Comparison of ENCODE assay signal across 15 cellular contexts in genomic region chr14:49464885-49465284, GRCh38.
A peak's percentile ranks its signal among the peaks of the same experiment; 100 is the strongest.
DNase-seq lines count a peak whose midpoint lies in the region; ATAC-seq and TF ChIP-seq lines count a peak whose summit lies in the region.
"Had no signal": no experiment of that assay in that cellular context is flagged by ENCODE, and none has a peak within 500 bp of the region (broad histone marks: within the 10 kb centered on the region; RNA-seq: fewer than 3 reads in every experiment).

No MANE protein-coding gene starts in this region.

- POLR2A ChIA-PET in activated CD8-positive, alpha-beta T cell treated with anti-CD3 and anti-CD28 coated beads for 36 hours (lab: Charles Lee): no interaction called here
- POLR2A ChIA-PET in activated CD8-positive, alpha-beta T cell treated with anti-CD3 and anti-CD28 coated beads, Interleukin-2, amount 10 ng/mL, durations not matched to agents 7 days and 5 days (lab: Charles Lee): no interaction called here
- POLR2A ChIA-PET in T-cell (lab: Charles Lee): no interaction called here

- no peaks in the 10 kb centered on the region for H3K36me3 Mint-ChIP-seq in activated CD8-positive, alpha-beta T cell treated with anti-CD3 and anti-CD28 coated beads for 36 hours (ENCODE audit: low read depth)
- no peaks in the 10 kb centered on the region for H3K36me3 Mint-ChIP-seq in activated CD8-positive, alpha-beta T cell treated with anti-CD3 and anti-CD28 coated beads, Interleukin-2, amount 10 ng/mL, durations not matched to agents 7 days and 5 days (ENCODE audit: low read depth)
- H3K36me3 Mint-ChIP-seq in T-cell: no peaks in the 10 kb centered on the region
- H3K36me3 Mint-ChIP-seq: activated CD4-positive, alpha-beta memory T cell treated with anti-CD3 and anti-CD28 coated beads for 36 hours; activated naive CD8-positive, alpha-beta T cell had no signal

- H3K27ac Mint-ChIP-seq in activated CD8-positive, alpha-beta T cell treated with anti-CD3 and anti-CD28 coated beads for 36 hours: no peak overlapping the region
- no peak overlapping the region for H3K27ac Mint-ChIP-seq in activated CD8-positive, alpha-beta T cell treated with anti-CD3 and anti-CD28 coated beads, Interleukin-2, amount 10 ng/mL, durations not matched to agents 7 days and 5 days
- no peak overlapping the region for H3K27ac Mint-ChIP-seq in T-cell
- H3K27ac Mint-ChIP-seq: activated CD4-positive, alpha-beta memory T cell treated with anti-CD3 and anti-CD28 coated beads for 36 hours; activated naive CD8-positive, alpha-beta T cell had no signal

- no peaks in the 10 kb centered on the region for H4K20me1 ChIP-seq in OCI-LY3 (ENCODE audit: insufficient read depth, low read length)

- no peaks in the 10 kb centered on the region for H3K9me3 Mint-ChIP-seq in activated CD8-positive, alpha-beta T cell treated with anti-CD3 and anti-CD28 coated beads for 36 hours
- H3K9me3 Mint-ChIP-seq in activated CD8-positive, alpha-beta T cell treated with anti-CD3 and anti-CD28 coated beads, Interleukin-2, amount 10 ng/mL, durations not matched to agents 7 days and 5 days (ENCODE audit: insufficient read depth): no peaks in the 10 kb centered on the region
- H3K9me3 Mint-ChIP-seq in T-cell: no peaks in the 10 kb centered on the region
- H3K9me3 Mint-ChIP-seq: activated CD4-positive, alpha-beta memory T cell treated with anti-CD3 and anti-CD28 coated beads for 36 hours had no signal

- H3K79me2 ChIP-seq in OCI-LY3 (ENCODE audit: low read length): no peaks in the 10 kb centered on the region

- no peak overlapping the region for H3K9ac ChIP-seq in OCI-LY3 (ENCODE audit: low read length)

- peak; percentile 22 for TF ChIP-seq CTCF in activated CD8-positive, alpha-beta T cell treated with anti-CD3 and anti-CD28 coated beads for 36 hours (IDR thresholded peaks at IDR 0.05)
- TF ChIP-seq CTCF in OCI-LY3 (IDR thresholded peaks at IDR 0.05; ENCODE audit: low read depth, low read length) (peak; percentile 27; the same call in 1 of the 2 replicates), epithelial cell of proximal tubule (conservative IDR thresholded peaks at IDR 0.05; ENCODE audit: low read depth, low read length) (peak; percentile 41), left ventricle myocardium inferior (IDR thresholded peaks at IDR 0.05; ENCODE audit: borderline replicate concordance) (no peak)

- H2AFZ ChIP-seq in OCI-LY3 (ENCODE audit: low read depth, low read length): no peak overlapping the region

- H3K36me3 ChIP-seq in OCI-LY3 (replicated peaks; ENCODE audit: low read depth, low read length): no peaks in the 10 kb centered on the region
- H3K36me3 ChIP-seq in left ventricle myocardium inferior: no peaks in the 10 kb centered on the region
- H3K36me3 ChIP-seq: heart right ventricle had no signal

- CTCF ChIA-PET in activated CD8-positive, alpha-beta T cell treated with anti-CD3 and anti-CD28 coated beads for 36 hours (lab: Charles Lee): interaction anchor here (8.4 kb wide), 1 partner anchor 35 kb away, joined by 164 read pairs; no protein-coding TSS in a partner anchor
- CTCF ChIA-PET in activated CD8-positive, alpha-beta T cell treated with anti-CD3 and anti-CD28 coated beads, Interleukin-2, amount 10 ng/mL, durations not matched to agents 7 days and 5 days (lab: Charles Lee): interaction anchor here (1.3 kb wide), 1 partner anchor 33 kb away, joined by 3 read pairs; no protein-coding TSS in a partner anchor
- CTCF ChIA-PET in T-cell (lab: Charles Lee): no interaction called here

- ATAC-seq in activated CD8-positive, alpha-beta T cell treated with anti-CD3 and anti-CD28 coated beads for 36 hours: no peak
- no peak for ATAC-seq in activated CD8-positive, alpha-beta T cell treated with anti-CD3 and anti-CD28 coated beads, Interleukin-2, amount 10 ng/mL, durations not matched to agents 7 days and 5 days
- ATAC-seq in T-cell (replicated peaks in 1 of 4): no peak
- ATAC-seq: heart right ventricle had no signal

- no peak overlapping the region for H3K27ac ChIP-seq in OCI-LY3 (ENCODE audit: low read length)
- H3K27ac ChIP-seq in left ventricle myocardium inferior (replicated peaks): no peak overlapping the region
- H3K27ac ChIP-seq: heart right ventricle had no signal

- no peak overlapping the region for H3K4me3 Mint-ChIP-seq in activated CD8-positive, alpha-beta T cell treated with anti-CD3 and anti-CD28 coated beads for 36 hours
- no peak overlapping the region for H3K4me3 Mint-ChIP-seq in activated CD8-positive, alpha-beta T cell treated with anti-CD3 and anti-CD28 coated beads, Interleukin-2, amount 10 ng/mL, durations not matched to agents 7 days and 5 days
- H3K4me3 Mint-ChIP-seq in T-cell: no peak overlapping the region
- H3K4me3 Mint-ChIP-seq: activated CD4-positive, alpha-beta memory T cell treated with anti-CD3 and anti-CD28 coated beads for 36 hours; activated naive CD8-positive, alpha-beta T cell had no signal

- peaks cover 6% of the 10 kb centered on the region for H3K27me3 Mint-ChIP-seq in activated CD8-positive, alpha-beta T cell treated with anti-CD3 and anti-CD28 coated beads for 36 hours
- H3K27me3 Mint-ChIP-seq in activated CD8-positive, alpha-beta T cell treated with anti-CD3 and anti-CD28 coated beads, Interleukin-2, amount 10 ng/mL, durations not matched to agents 7 days and 5 days (ENCODE audit: low read depth): peaks cover 5% of the 10 kb centered on the region
- peaks cover 10 to 13% of the 10 kb centered on the region in 2 donors for H3K27me3 Mint-ChIP-seq in T-cell

- H3K9me3 ChIP-seq in OCI-LY3 (ENCODE audit: insufficient read depth, low read length): no peaks in the 10 kb centered on the region
- H3K9me3 ChIP-seq in left ventricle myocardium inferior (replicated peaks): no peaks in the 10 kb centered on the region

- H3K4me3 ChIP-seq in OCI-LY3 (ENCODE audit: low read length) (no peak overlapping the region), epithelial cell of proximal tubule (ENCODE audit: low read depth, low read length) (no peak overlapping the region), left ventricle myocardium inferior (no peak overlapping the region)
- H3K4me3 ChIP-seq: heart right ventricle had no signal

- H3K27me3 ChIP-seq in OCI-LY3 (ENCODE audit: low read depth, low read length) (no peaks in the 10 kb centered on the region), left ventricle myocardium inferior (ENCODE audit: low read depth) (peaks cover 22% of the 10 kb centered on the region)

- H3K4me1 ChIP-seq in OCI-LY3 (ENCODE audit: low read length) (no peaks in the 10 kb centered on the region), left ventricle myocardium inferior (no peaks in the 10 kb centered on the region)
- H3K4me1 ChIP-seq: heart right ventricle had no signal

- no peak for DNase-seq in activated CD8-positive, alpha-beta T cell treated with anti-CD3 and anti-CD28 coated beads for 36 hours
- no peak for DNase-seq in activated CD8-positive, alpha-beta T cell treated with anti-CD3 and anti-CD28 coated beads, Interleukin-2, amount 10 ng/mL, durations not matched to agents 7 days and 5 days
- DNase-seq in epithelial cell of proximal tubule (ENCODE audit: low read depth) (no peak), KG1 (lab: John Stamatoyannopoulos, UW) (no peak), T-cell (no peak), left ventricle myocardium inferior (no peak), NCI-H187 treated with DMSO at 0.1 percent for 48 hours (lab: John Stamatoyannopoulos, UW) (no peak)
- DNase-seq: activated CD4-positive, alpha-beta memory T cell treated with anti-CD3 and anti-CD28 coated beads for 36 hours; AML-193; heart right ventricle; mesenchymal stem cell; NCI-H526 treated with DMSO at 0.1 percent for 48 hours; T-helper 1 cell had no signal

- no peak overlapping the region for H3K4me2 ChIP-seq in OCI-LY3 (ENCODE audit: low read length)

- H3K4me1 Mint-ChIP-seq in activated CD8-positive, alpha-beta T cell treated with anti-CD3 and anti-CD28 coated beads for 36 hours (ENCODE audit: low read depth): no peaks in the 10 kb centered on the region
- H3K4me1 Mint-ChIP-seq in activated CD8-positive, alpha-beta T cell treated with anti-CD3 and anti-CD28 coated beads, Interleukin-2, amount 10 ng/mL, durations not matched to agents 7 days and 5 days (ENCODE audit: low read depth): no peaks in the 10 kb centered on the region
- H3K4me1 Mint-ChIP-seq in T-cell: no peaks in the 10 kb centered on the region

- intact Hi-C loops in activated CD8-positive, alpha-beta T cell treated with anti-CD3 and anti-CD28 coated beads for 36 hours (cut with micrococcal nuclease): no loop called here
- intact Hi-C loops in left ventricle myocardium inferior (cut with micrococcal nuclease): no loop called here

Comparison
In these comparisons a context has a peak if more than half of its experiments do, and no peak if none do; other contexts are left out.
1. CTCF ChIA-PET loops: an anchor here in activated CD8-positive, alpha-beta T cell treated with anti-CD3 and anti-CD28 coated beads for 36 hours (8.4 kb wide) and activated CD8-positive, alpha-beta T cell treated with anti-CD3 and anti-CD28 coated beads, Interleukin-2, amount 10 ng/mL, durations not matched to agents 7 days and 5 days (1.3 kb wide); none called in T-cell.